In genomic region chr2:18588049-18588448, GRCh38 we compare ENCODE assay signal across 1 cellular context.
TF ChIP-seq lines count a peak whose summit lies in the region.

No MANE protein-coding gene starts in this region.

TF ChIP-seq in IMR-90, 13 proteins besides CTCF, POLR2A, EP300 and RAD21 (continued from another document):
- no peak for TF ChIP-seq RFX5 (IDR thresholded peaks at IDR 0.05; ENCODE audit: low read depth, low read length)
- no peak for TF ChIP-seq FOS (IDR thresholded peaks at IDR 0.05; ENCODE audit: low read depth, low read length)
